13 cellular contexts compared by ENCODE assay signal in genomic region chr18:63980027-63980426, GRCh38. TPM values are rescaled to one million over a fixed set of nuclear protein-coding genes. Genes with fewer than 3 reads are reported as not detected.
DNase-seq lines count a peak whose midpoint lies in the region; ATAC-seq, FAIRE-seq and TF ChIP-seq lines count a peak whose summit lies in the region.
"Had no signal": no experiment of that assay in that cellular context is flagged by ENCODE, and none has a peak within 500 bp of the region (broad histone marks: within the 10 kb centered on the region; RNA-seq: fewer than 3 reads in every experiment).

No MANE protein-coding gene starts in this region.

- H3K27ac ChIP-seq in right atrium auricular region, result no peak overlapping the region
- peak overlapping the region; percentile 49 to 78 (median 68) for H3K27ac ChIP-seq in esophagus muscularis mucosa (replicated peaks in 1 of 4)
- H3K27ac ChIP-seq in pancreas, result peak overlapping the region in 3 of 4 donors; percentile 3 to 64 (median 33)
- H3K27ac ChIP-seq in CD8-positive, alpha-beta T cell (ENCODE audit: low read depth, low read length), result no peak overlapping the region

- CTCF ChIA-PET in CD8-positive, alpha-beta T cell (lab: Charles Lee), result interaction anchor here (0.7 to 3.0 kb wide), 9 partner anchors 13 to 465 kb away, joined by 3 to 28 read pairs (median 4); no protein-coding TSS in a partner anchor

- H3K27me3 ChIP-seq in right atrium auricular region (no peaks in the 10 kb centered on the region), esophagus muscularis mucosa (no peaks in the 10 kb centered on the region), pancreas (no peaks in the 10 kb centered on the region)
- H3K27me3 ChIP-seq in CD8-positive, alpha-beta T cell (ENCODE audit: insufficient read depth, low read length), result no peaks in the 10 kb centered on the region
- H3K27me3 ChIP-seq: BE2C had no signal

- WGBS in esophagus muscularis mucosa, result 50% methylated on average over 7 of the region's 7 CpGs
- WGBS in pancreas, 2 donors, result 50 to 58% methylated on average over 7 of the region's 7 CpGs

- POLR2A ChIA-PET in CD8-positive, alpha-beta T cell (lab: Charles Lee), result no interaction called here

- peaks cover 12% of the 10 kb centered on the region for H3K4me1 Mint-ChIP-seq in CD8-positive, alpha-beta T cell (ENCODE audit: low read depth)

- DNase-seq in left ventricle myocardium superior (no peak), right atrium auricular region (ENCODE audit: low spot score) (no peak), esophagus muscularis mucosa (ENCODE audit: extremely low spot score) (no peak), pancreas (no peak), midbrain (lab: John Stamatoyannopoulos, UW) (no peak)
- DNase-seq in CD8-positive, alpha-beta T cell, result no peak

- no peaks in the 10 kb centered on the region for H3K9me3 Mint-ChIP-seq in CD8-positive, alpha-beta T cell
- H3K9me3 Mint-ChIP-seq: activated naive CD4-positive, alpha-beta T cell treated with anti-CD3 and anti-CD28 coated beads, Interleukin-2, amount 50 U/mL, for 24 hours had no signal

- ATAC-seq in left ventricle myocardium superior, result peak; percentile 38
- peak in 2 of 4 donors; percentile 36 for ATAC-seq in pancreas
- ATAC-seq in HG02678 (IDR thresholded peaks at IDR 0.05; ENCODE audit: unreplicated experiment), result no peak
- ATAC-seq in HG03342 (IDR thresholded peaks at IDR 0.05; ENCODE audit: unreplicated experiment), result no peak
- no peak for ATAC-seq in CD8-positive, alpha-beta T cell

- peaks cover 15% of the 10 kb centered on the region for H3K36me3 ChIP-seq in right atrium auricular region
- peaks cover 20 to 38% (median 25%) of the 10 kb centered on the region in 4 donors for H3K36me3 ChIP-seq in esophagus muscularis mucosa
- no peaks in the 10 kb centered on the region for H3K36me3 ChIP-seq in pancreas
- H3K36me3 ChIP-seq in CD8-positive, alpha-beta T cell (ENCODE audit: insufficient read depth, low read length), result peaks cover 10% of the 10 kb centered on the region
- H3K36me3 ChIP-seq: BE2C had no signal

- TF ChIP-seq CTCF in right atrium auricular region (IDR thresholded peaks at IDR 0.05), result no peak
- no peak for TF ChIP-seq CTCF in esophagus muscularis mucosa (IDR thresholded peaks at IDR 0.05)
- no peak for TF ChIP-seq CTCF in pancreas (IDR thresholded peaks at IDR 0.05)
- TF ChIP-seq CTCF in CD8-positive, alpha-beta T cell (IDR thresholded peaks at IDR 0.05), result no peak

- no peak for TF ChIP-seq EP300 in esophagus muscularis mucosa (IDR thresholded peaks at IDR 0.05)

- H3K27ac Mint-ChIP-seq in CD8-positive, alpha-beta T cell, result no peak overlapping the region

- no peak for FAIRE-seq in pancreas (lab: Jason Lieb, UNC)
- FAIRE-seq: HTR-8/SVneo, RCC 7860 had no signal

- TF ChIP-seq POLR2A in esophagus muscularis mucosa (IDR thresholded peaks at IDR 0.05; ENCODE audit: low read depth), result no peak

- peaks cover 48% of the 10 kb centered on the region for H3K36me3 Mint-ChIP-seq in CD8-positive, alpha-beta T cell

- intact Hi-C loops in left ventricle myocardium superior (cut with micrococcal nuclease), result no loop called here
- intact Hi-C loops in esophagus muscularis mucosa (cut with DNase I), result no loop called here
- intact Hi-C loops in pancreas (cut with DNase I), result no loop called here
- intact Hi-C loops in CD8-positive, alpha-beta T cell (cut with DNase I, micrococcal nuclease), result no loop called here

- no peaks in the 10 kb centered on the region for H3K27me3 Mint-ChIP-seq in CD8-positive, alpha-beta T cell (ENCODE audit: low read depth)
- H3K27me3 Mint-ChIP-seq: activated naive CD4-positive, alpha-beta T cell treated with anti-CD3 and anti-CD28 coated beads, Interleukin-2, amount 50 U/mL, for 24 hours had no signal

- H3K4me3 ChIP-seq in right atrium auricular region, result no peak overlapping the region
- H3K4me3 ChIP-seq in esophagus muscularis mucosa, result peak overlapping the region; percentile 29 to 43 (median 42)
- H3K4me3 ChIP-seq in pancreas, result peak overlapping the region in 2 of 4 donors; percentile 12 to 19
- H3K4me3 ChIP-seq in CD8-positive, alpha-beta T cell (ENCODE audit: low read depth, low read length), result no peak overlapping the region

- no peak overlapping the region for H3K4me3 Mint-ChIP-seq in CD8-positive, alpha-beta T cell
- H3K4me3 Mint-ChIP-seq: activated naive CD4-positive, alpha-beta T cell treated with anti-CD3 and anti-CD28 coated beads, Interleukin-2, amount 50 U/mL, for 24 hours had no signal

- H3K4me1 ChIP-seq in right atrium auricular region (peaks cover 0 to 11% of the 10 kb centered on the region in 2 donors), esophagus muscularis mucosa (peaks cover 0 to 16% (median 14%) of the 10 kb centered on the region in 4 donors), pancreas (peaks cover 0 to 7% (median 4%) of the 10 kb centered on the region in 3 donors)
- no peaks in the 10 kb centered on the region for H3K4me1 ChIP-seq in CD8-positive, alpha-beta T cell (ENCODE audit: insufficient read depth, low read length)
- H3K4me1 ChIP-seq: BE2C had no signal

- H3K9me3 ChIP-seq in right atrium auricular region (no peaks in the 10 kb centered on the region), esophagus muscularis mucosa (no peaks in the 10 kb centered on the region), pancreas (no peaks in the 10 kb centered on the region)
- H3K9me3 ChIP-seq in CD8-positive, alpha-beta T cell (ENCODE audit: low read length), result no peaks in the 10 kb centered on the region
- H3K9me3 ChIP-seq: BE2C had no signal

RNA-seq across cellular contexts. Expression of gene SERPINB8, which starts 10.1 kb away (rescaled TPM):
- total RNA-seq in left ventricle myocardium superior, result 1.3 TPM
- 1 to 10 TPM; 3.4 to 8.4 TPM for total RNA-seq in right atrium auricular region
- 10 to 100 TPM in 2 of 4 donors, 1 to 10 TPM in 2; 6.2 to 18.4 (median 11.1) TPM for total RNA-seq in esophagus muscularis mucosa
- total RNA-seq in pancreas, result 10 to 100 TPM in 2 of 6 donors, 1 to 10 TPM in 4; 2.8 to 11.5 (median 4.0) TPM
- polyA plus RNA-seq in pancreas, result 1 to 10 TPM; 3.1 to 5.6 TPM
- total RNA-seq in CD8-positive, alpha-beta T cell, result 10 to 100 TPM; 14.8 to 15.7 TPM

RNA-seq across cellular contexts. Expression of gene HMSD, which starts 30.9 kb away (rescaled TPM):
- total RNA-seq in left ventricle myocardium superior, result 1.2 TPM
- under 1 TPM in 1 of 2 donors, not detected in 1; 0.48 TPM for total RNA-seq in right atrium auricular region
- not detected for total RNA-seq in esophagus muscularis mucosa
- total RNA-seq in pancreas, result 1 to 10 TPM in 1 of 6 donors, under 1 TPM in 1, not detected in 4; 0.24 to 3.2 TPM
- under 1 TPM; 0.08 to 0.42 TPM for polyA plus RNA-seq in pancreas
- total RNA-seq in CD8-positive, alpha-beta T cell, result not detected
- total RNA-seq: cerebellum had no signal

Comparison
In these comparisons a context has a peak if more than half of its experiments do, and no peak if none do; other contexts are left out.
1. H3K27ac ChIP-seq: peak in esophagus muscularis mucosa (4 of 4) and pancreas (3 of 4); none in right atrium auricular region (0 of 2) and CD8-positive, alpha-beta T cell (single experiment).
2. H3K4me3 ChIP-seq: peak in esophagus muscularis mucosa (4 of 4); none in right atrium auricular region (0 of 2) and CD8-positive, alpha-beta T cell (single experiment).